Comparison of ENCODE assay signal across 1 cellular context in the genomic region with DNA sequence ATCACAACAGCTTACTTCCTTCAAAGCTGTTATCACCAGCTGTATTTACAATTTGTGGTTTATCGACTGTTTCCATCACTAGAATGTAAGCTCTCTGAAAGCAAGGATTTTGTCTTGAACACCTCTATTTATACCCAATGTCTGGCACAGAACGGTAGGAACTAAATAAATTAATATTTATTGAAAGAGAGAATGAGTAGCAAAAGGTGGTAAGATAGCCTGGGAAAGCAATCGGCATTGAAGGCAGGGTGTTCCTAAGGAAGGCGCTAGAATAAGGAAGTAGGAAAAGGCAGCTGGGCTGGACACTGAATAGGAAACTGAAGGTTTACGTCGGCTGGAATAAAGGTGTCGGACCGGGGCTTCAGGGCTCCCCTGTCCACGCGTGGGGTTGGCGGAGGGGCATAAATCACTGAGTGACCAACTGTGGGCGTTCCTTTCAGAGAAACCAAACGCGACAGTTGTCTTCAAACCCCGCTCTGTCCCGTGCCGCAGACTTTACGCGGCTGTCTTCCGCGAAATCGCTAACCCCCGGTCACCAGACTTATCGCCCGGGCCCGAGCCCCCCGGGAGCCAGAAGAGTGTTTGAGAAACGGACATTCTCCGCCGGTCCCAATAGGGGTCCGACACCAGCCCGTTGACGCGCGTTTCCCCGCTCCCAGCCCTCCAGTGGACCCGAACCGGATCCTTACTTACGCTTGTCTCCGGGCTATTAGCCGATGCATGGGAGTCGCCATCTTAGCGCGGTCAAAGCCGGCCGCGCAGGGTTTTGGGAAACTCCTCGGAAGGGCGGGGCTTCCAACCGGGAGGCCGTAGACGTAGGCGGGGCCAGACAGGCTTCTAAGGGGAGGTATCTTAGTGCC.
A peak's percentile ranks its signal among the peaks of the same experiment; 100 is the strongest.
TF ChIP-seq lines count a peak whose summit lies in the region.

A gene (minus strand): TSS at position 746 of the 860 bp plus-strand sequence. CDS start 12 bp downstream, at position 734.

TF ChIP-seq in HEK293, 187 proteins besides CTCF, POLR2A, EP300 and RAD21 (continued from another document and continues in another):
- TF ChIP-seq, protein P1, sequence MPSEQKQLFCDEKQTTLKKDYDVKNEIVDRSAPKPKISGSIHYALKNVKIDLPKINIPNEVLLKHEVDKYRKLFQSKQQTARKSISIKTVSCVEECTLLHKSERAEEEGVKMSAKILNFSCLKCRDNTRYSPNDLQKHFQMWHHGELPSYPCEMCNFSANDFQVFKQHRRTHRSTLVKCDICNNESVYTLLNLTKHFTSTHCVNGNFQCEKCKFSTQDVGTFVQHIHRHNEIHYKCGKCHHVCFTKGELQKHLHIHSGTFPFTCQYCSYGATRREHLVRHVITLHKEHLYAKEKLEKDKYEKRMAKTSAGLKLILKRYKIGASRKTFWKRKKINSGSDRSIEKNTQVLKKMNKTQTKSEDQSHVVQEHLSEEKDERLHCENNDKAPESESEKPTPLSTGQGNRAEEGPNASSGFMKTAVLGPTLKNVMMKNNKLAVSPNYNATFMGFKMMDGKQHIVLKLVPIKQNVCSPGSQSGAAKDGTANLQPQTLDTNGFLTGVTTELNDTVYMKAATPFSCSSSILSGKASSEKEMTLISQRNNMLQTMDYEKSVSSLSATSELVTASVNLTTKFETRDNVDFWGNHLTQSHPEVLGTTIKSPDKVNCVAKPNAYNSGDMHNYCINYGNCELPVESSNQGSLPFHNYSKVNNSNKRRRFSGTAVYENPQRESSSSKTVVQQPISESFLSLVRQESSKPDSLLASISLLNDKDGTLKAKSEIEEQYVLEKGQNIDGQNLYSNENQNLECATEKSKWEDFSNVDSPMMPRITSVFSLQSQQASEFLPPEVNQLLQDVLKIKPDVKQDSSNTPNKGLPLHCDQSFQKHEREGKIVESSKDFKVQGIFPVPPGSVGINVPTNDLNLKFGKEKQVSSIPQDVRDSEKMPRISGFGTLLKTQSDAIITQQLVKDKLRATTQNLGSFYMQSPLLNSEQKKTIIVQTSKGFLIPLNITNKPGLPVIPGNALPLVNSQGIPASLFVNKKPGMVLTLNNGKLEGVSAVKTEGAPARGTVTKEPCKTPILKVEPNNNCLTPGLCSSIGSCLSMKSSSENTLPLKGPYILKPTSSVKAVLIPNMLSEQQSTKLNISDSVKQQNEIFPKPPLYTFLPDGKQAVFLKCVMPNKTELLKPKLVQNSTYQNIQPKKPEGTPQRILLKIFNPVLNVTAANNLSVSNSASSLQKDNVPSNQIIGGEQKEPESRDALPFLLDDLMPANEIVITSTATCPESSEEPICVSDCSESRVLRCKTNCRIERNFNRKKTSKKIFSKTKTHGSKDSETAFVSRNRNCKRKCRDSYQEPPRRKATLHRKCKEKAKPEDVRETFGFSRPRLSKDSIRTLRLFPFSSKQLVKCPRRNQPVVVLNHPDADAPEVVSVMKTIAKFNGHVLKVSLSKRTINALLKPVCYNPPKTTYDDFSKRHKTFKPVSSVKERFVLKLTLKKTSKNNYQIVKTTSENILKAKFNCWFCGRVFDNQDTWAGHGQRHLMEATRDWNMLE (tag by site-specific recombination; conservative IDR thresholded peaks at IDR 0.05; ENCODE audit: low read depth): no peak
- peak; percentile 49; the same call in 1 of the 2 replicates for TF ChIP-seq ZNF629 (tag by site-specific recombination; IDR thresholded peaks at IDR 0.05)
- TF ChIP-seq MZF1 (tag by site-specific recombination; IDR thresholded peaks at IDR 0.05; ENCODE audit: borderline replicate concordance): no peak
- no peak for TF ChIP-seq ZNF155 (tag by site-specific recombination; IDR thresholded peaks at IDR 0.05)
- no peak for TF ChIP-seq ZNF157 (tag by site-specific recombination; IDR thresholded peaks at IDR 0.05)
- no peak for TF ChIP-seq ZNF423 (tag by site-specific recombination; IDR thresholded peaks at IDR 0.05)
- TF ChIP-seq ZNF555 (tag by site-specific recombination; conservative IDR thresholded peaks at IDR 0.05): no peak
- TF ChIP-seq ZNF707 (tag by site-specific recombination; IDR thresholded peaks at IDR 0.05): no peak
- TF ChIP-seq ZNF16 (tag by site-specific recombination; IDR thresholded peaks at IDR 0.05; ENCODE audit: low read depth): no peak
- no peak for TF ChIP-seq BCL11B (tag by site-specific recombination; IDR thresholded peaks at IDR 0.05; ENCODE audit: low read depth)
- TF ChIP-seq, protein P2, sequence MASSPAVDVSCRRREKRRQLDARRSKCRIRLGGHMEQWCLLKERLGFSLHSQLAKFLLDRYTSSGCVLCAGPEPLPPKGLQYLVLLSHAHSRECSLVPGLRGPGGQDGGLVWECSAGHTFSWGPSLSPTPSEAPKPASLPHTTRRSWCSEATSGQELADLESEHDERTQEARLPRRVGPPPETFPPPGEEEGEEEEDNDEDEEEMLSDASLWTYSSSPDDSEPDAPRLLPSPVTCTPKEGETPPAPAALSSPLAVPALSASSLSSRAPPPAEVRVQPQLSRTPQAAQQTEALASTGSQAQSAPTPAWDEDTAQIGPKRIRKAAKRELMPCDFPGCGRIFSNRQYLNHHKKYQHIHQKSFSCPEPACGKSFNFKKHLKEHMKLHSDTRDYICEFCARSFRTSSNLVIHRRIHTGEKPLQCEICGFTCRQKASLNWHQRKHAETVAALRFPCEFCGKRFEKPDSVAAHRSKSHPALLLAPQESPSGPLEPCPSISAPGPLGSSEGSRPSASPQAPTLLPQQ (tag by site-specific recombination; IDR thresholded peaks at IDR 0.05): peak; percentile 48; the same call in 1 of the 2 replicates
- no peak for TF ChIP-seq ZNF175 (tag by site-specific recombination; IDR thresholded peaks at IDR 0.05)
- TF ChIP-seq, protein P3, sequence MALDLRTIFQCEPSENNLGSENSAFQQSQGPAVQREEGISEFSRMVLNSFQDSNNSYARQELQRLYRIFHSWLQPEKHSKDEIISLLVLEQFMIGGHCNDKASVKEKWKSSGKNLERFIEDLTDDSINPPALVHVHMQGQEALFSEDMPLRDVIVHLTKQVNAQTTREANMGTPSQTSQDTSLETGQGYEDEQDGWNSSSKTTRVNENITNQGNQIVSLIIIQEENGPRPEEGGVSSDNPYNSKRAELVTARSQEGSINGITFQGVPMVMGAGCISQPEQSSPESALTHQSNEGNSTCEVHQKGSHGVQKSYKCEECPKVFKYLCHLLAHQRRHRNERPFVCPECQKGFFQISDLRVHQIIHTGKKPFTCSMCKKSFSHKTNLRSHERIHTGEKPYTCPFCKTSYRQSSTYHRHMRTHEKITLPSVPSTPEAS (tag by site-specific recombination; IDR thresholded peaks at IDR 0.05): no peak
- TF ChIP-seq ZNF416 (tag by site-specific recombination; IDR thresholded peaks at IDR 0.05): no peak
- TF ChIP-seq, protein P4, sequence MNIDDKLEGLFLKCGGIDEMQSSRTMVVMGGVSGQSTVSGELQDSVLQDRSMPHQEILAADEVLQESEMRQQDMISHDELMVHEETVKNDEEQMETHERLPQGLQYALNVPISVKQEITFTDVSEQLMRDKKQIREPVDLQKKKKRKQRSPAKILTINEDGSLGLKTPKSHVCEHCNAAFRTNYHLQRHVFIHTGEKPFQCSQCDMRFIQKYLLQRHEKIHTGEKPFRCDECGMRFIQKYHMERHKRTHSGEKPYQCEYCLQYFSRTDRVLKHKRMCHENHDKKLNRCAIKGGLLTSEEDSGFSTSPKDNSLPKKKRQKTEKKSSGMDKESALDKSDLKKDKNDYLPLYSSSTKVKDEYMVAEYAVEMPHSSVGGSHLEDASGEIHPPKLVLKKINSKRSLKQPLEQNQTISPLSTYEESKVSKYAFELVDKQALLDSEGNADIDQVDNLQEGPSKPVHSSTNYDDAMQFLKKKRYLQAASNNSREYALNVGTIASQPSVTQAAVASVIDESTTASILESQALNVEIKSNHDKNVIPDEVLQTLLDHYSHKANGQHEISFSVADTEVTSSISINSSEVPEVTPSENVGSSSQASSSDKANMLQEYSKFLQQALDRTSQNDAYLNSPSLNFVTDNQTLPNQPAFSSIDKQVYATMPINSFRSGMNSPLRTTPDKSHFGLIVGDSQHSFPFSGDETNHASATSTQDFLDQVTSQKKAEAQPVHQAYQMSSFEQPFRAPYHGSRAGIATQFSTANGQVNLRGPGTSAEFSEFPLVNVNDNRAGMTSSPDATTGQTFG (tag by site-specific recombination; IDR thresholded peaks at IDR 0.05; ENCODE audit: borderline replicate concordance): no peak
- TF ChIP-seq MYNN (tag by site-specific recombination; IDR thresholded peaks at IDR 0.05; ENCODE audit: borderline replicate concordance): no peak
- peak; percentile 39; the same call in 1 of the 2 replicates for TF ChIP-seq ZFP69B (tag by site-specific recombination; IDR thresholded peaks at IDR 0.05)
- no peak for TF ChIP-seq TRIM28 (IDR thresholded peaks at IDR 0.05; ENCODE audit: borderline replicate concordance, low read length)
- TF ChIP-seq ZBTB1 (tag by site-specific recombination; IDR thresholded peaks at IDR 0.05): no peak
- no peak for TF ChIP-seq KLF9 (tag by site-specific recombination; IDR thresholded peaks at IDR 0.05; ENCODE audit: low read depth)
- TF ChIP-seq ZNF354C (tag by site-specific recombination; IDR thresholded peaks at IDR 0.05; ENCODE audit: borderline replicate concordance, low read depth): no peak
- 0 out of 2 replicates have a peak, but pooled peaks have one; percentile 42 for TF ChIP-seq WT1 (tag by site-specific recombination; IDR thresholded peaks at IDR 0.05)
- no peak for TF ChIP-seq ZNF221 (tag by site-specific recombination; IDR thresholded peaks at IDR 0.05; ENCODE audit: borderline replicate concordance)
- TF ChIP-seq ZNF658 (tag by site-specific recombination; IDR thresholded peaks at IDR 0.05): no peak
- TF ChIP-seq ZNF37A (tag by site-specific recombination; IDR thresholded peaks at IDR 0.05): no peak
- TF ChIP-seq ZNF664 (tag by site-specific recombination; IDR thresholded peaks at IDR 0.05): no peak
- TF ChIP-seq, protein P5, sequence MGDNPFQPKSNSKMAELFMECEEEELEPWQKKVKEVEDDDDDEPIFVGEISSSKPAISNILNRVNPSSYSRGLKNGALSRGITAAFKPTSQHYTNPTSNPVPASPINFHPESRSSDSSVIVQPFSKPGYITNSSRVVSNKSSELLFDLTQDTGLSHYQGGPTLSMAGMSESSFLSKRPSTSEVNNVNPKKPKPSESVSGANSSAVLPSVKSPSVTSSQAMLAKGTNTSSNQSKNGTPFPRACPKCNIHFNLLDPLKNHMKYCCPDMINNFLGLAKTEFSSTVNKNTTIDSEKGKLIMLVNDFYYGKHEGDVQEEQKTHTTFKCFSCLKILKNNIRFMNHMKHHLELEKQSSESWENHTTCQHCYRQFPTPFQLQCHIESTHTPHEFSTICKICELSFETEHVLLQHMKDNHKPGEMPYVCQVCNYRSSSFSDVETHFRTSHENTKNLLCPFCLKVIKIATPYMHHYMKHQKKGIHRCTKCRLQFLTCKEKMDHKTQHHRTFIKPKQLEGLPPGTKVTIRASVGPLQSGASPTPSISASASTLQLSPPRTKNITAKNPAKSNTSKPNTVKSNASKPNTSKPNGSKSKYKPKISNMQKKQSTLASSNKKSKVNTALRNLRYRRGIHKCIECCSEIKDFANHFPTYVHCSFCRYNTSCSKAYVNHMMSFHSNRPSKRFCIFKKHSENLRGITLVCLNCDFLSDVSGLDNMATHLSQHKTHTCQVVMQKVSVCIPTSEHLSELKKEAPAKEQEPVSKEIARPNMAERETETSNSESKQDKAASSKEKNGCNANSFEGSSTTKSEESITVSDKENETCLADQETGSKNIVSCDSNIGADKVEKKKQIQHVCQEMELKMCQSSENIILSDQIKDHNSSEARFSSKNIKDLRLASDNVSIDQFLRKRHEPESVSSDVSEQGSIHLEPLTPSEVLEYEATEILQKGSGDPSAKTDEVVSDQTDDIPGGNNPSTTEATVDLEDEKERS (tag by site-specific recombination; IDR thresholded peaks at IDR 0.05): no peak
- no peak for TF ChIP-seq ZNF558 (tag by site-specific recombination; IDR thresholded peaks at IDR 0.05)
- TF ChIP-seq, protein P6, sequence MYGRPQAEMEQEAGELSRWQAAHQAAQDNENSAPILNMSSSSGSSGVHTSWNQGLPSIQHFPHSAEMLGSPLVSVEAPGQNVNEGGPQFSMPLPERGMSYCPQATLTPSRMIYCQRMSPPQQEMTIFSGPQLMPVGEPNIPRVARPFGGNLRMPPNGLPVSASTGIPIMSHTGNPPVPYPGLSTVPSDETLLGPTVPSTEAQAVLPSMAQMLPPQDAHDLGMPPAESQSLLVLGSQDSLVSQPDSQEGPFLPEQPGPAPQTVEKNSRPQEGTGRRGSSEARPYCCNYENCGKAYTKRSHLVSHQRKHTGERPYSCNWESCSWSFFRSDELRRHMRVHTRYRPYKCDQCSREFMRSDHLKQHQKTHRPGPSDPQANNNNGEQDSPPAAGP (tag by site-specific recombination; IDR thresholded peaks at IDR 0.05): 0 out of 2 replicates have a peak, but pooled peaks have one; percentile 28
- TF ChIP-seq ZNF132 (tag by site-specific recombination; IDR thresholded peaks at IDR 0.05; ENCODE audit: borderline replicate concordance): no peak
- TF ChIP-seq, protein P7, sequence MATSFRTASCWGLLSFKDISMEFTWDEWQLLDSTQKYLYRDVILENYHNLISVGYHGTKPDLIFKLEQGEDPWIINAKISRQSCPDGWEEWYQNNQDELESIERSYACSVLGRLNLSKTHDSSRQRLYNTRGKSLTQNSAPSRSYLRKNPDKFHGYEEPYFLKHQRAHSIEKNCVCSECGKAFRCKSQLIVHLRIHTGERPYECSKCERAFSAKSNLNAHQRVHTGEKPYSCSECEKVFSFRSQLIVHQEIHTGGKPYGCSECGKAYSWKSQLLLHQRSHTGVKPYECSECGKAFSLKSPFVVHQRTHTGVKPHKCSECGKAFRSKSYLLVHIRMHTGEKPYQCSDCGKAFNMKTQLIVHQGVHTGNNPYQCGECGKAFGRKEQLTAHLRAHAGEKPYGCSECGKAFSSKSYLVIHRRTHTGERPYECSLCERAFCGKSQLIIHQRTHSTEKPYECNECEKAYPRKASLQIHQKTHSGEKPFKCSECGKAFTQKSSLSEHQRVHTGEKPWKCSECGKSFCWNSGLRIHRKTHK (tag by site-specific recombination; IDR thresholded peaks at IDR 0.05): no peak
- no peak for TF ChIP-seq ZNF223 (tag by site-specific recombination; IDR thresholded peaks at IDR 0.05)
- no peak for TF ChIP-seq ZNF23 (tag by site-specific recombination; IDR thresholded peaks at IDR 0.05; ENCODE audit: borderline replicate concordance)
- TF ChIP-seq, protein P8, sequence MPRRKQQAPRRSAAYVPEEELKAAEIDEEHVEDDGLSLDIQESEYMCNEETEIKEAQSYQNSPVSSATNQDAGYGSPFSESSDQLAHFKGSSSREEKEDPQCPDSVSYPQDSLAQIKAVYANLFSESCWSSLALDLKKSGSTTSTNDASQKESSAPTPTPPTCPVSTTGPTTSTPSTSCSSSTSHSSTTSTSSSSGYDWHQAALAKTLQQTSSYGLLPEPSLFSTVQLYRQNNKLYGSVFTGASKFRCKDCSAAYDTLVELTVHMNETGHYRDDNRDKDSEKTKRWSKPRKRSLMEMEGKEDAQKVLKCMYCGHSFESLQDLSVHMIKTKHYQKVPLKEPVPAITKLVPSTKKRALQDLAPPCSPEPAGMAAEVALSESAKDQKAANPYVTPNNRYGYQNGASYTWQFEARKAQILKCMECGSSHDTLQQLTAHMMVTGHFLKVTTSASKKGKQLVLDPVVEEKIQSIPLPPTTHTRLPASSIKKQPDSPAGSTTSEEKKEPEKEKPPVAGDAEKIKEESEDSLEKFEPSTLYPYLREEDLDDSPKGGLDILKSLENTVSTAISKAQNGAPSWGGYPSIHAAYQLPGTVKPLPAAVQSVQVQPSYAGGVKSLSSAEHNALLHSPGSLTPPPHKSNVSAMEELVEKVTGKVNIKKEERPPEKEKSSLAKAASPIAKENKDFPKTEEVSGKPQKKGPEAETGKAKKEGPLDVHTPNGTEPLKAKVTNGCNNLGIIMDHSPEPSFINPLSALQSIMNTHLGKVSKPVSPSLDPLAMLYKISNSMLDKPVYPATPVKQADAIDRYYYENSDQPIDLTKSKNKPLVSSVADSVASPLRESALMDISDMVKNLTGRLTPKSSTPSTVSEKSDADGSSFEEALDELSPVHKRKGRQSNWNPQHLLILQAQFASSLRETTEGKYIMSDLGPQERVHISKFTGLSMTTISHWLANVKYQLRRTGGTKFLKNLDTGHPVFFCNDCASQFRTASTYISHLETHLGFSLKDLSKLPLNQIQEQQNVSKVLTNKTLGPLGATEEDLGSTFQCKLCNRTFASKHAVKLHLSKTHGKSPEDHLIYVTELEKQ (tag by site-specific recombination; IDR thresholded peaks at IDR 0.05; ENCODE audit: borderline replicate concordance): no peak
- no peak for TF ChIP-seq ZNF311 (tag by site-specific recombination; IDR thresholded peaks at IDR 0.05; ENCODE audit: borderline replicate concordance)
